8 cellular contexts compared by ENCODE assay signal in genomic region chrX:48468693-48469691, GRCh38. TPM values are rescaled to one million over a fixed set of nuclear protein-coding genes. Genes with fewer than 3 reads are reported as not detected.
A peak's percentile ranks its signal among the peaks of the same experiment; 100 is the strongest.
DNase-seq lines count a peak whose midpoint lies in the region; ATAC-seq and TF ChIP-seq lines count a peak whose summit lies in the region.

No MANE protein-coding gene starts in this region.

- no peak for TF ChIP-seq CTCF in hepatocyte (IDR thresholded peaks at IDR 0.05; ENCODE audit: poor library complexity)
- TF ChIP-seq CTCF in omental fat pad (IDR thresholded peaks at IDR 0.05) = no peak

- WGBS in hepatocyte (ENCODE audit: low lambda C conversion rate, missing lambda C conversion rate) = 59% methylated on average over 23 of the region's 23 CpGs

- H3K27me3 ChIP-seq in hepatocyte = no peaks in the 10 kb centered on the region

- H3K27ac ChIP-seq in hepatocyte = no peak overlapping the region

- no peaks in the 10 kb centered on the region for H3K4me1 ChIP-seq in hepatocyte (ENCODE audit: insufficient read depth)

- no peak overlapping the region for H3K4me3 ChIP-seq in hepatocyte

- DNase-seq in D341Med (ENCODE audit: low spot score) (peak; percentile 37), HUDEP-2 (lab: John Stamatoyannopoulos, UW; ENCODE audit: unreplicated experiment in 76 of 76) (peak in 44 of 76 experiments; percentile 0 to 51 (median 24)), activated T-cell treated with anti-CD3 and anti-CD28 coated beads for 1 hour (ENCODE audit: low read depth) (peak; percentile 11), hepatocyte (ENCODE audit: low spot score) (no peak), left lobe of liver (ENCODE audit: low spot score) (no peak), A172 (ENCODE audit: low spot score) (no peak), omental fat pad (ENCODE audit: low spot score) (no peak)
- peak; percentile 28 for DNase-seq in stimulated activated CD8-positive, alpha-beta memory T cell treated with anti-CD3 and anti-CD28 coated beads, Interleukin-4, amount 100 ng/mL, for 24 hours (ENCODE audit: low read depth)

- no peaks in the 10 kb centered on the region for H3K9me2 ChIP-seq in hepatocyte (replicated peaks; ENCODE audit: insufficient read depth)

- H3K79me2 ChIP-seq in hepatocyte = no peaks in the 10 kb centered on the region

- peak overlapping the region; percentile 71 for H3K4me2 ChIP-seq in hepatocyte

- H3K9me3 ChIP-seq in hepatocyte (ENCODE audit: low read depth) = no peaks in the 10 kb centered on the region

- ATAC-seq in left lobe of liver (no peak), omental fat pad (ENCODE audit: low FRiP score) (no peak)

- no peaks in the 10 kb centered on the region for H3K36me3 ChIP-seq in hepatocyte (replicated peaks; ENCODE audit: insufficient read depth, low read depth)

- H2AFZ ChIP-seq in hepatocyte = no peak overlapping the region

- no peaks in the 10 kb centered on the region for H4K20me1 ChIP-seq in hepatocyte (ENCODE audit: insufficient read depth, poor library complexity, severe bottlenecking)

RNA-seq across cellular contexts. Expression of gene SLC38A5, which starts 1.1 kb away (rescaled TPM):
- total RNA-seq in hepatocyte (17.8 and 24.0 TPM in 2 replicates), left lobe of liver (0.30 TPM), omental fat pad (10 to 100 TPM in 2 of 4 donors, 1 to 10 TPM in 2; 2.8 to 11.9 (median 9.6) TPM)
- 14.5 and 23.4 TPM in 2 replicates for polyA plus RNA-seq in hepatocyte
- total RNA-seq in A172 (2014; rRNA removed; shearing (Covaris generic)) = 0.34 TPM in 1 of 2 replicates, not detected in the other

RNA-seq across cellular contexts. Expression of gene FTSJ1, which starts 7.0 kb away (rescaled TPM):
- total RNA-seq in hepatocyte (43.8 and 49.5 TPM in 2 replicates), left lobe of liver (15.6 TPM), omental fat pad (10 to 100 TPM; 45.7 to 74.7 (median 56.1) TPM)
- polyA plus RNA-seq in hepatocyte = 38.4 and 41.9 TPM in 2 replicates
- 110 and 113 TPM in 2 replicates for total RNA-seq in A172 (2014; rRNA removed; shearing (Covaris generic))

RNA-seq across cellular contexts. Expression of gene PORCN, which starts 39.8 kb away (rescaled TPM):
- total RNA-seq in hepatocyte (3.8 and 12.8 TPM in 2 replicates), left lobe of liver (1.9 TPM), omental fat pad (10 to 100 TPM in 3 of 4 donors, 1 to 10 TPM in 1; 8.4 to 16.9 (median 14.1) TPM)
- polyA plus RNA-seq in hepatocyte = 7.6 and 7.9 TPM in 2 replicates
- 13.2 and 15.2 TPM in 2 replicates for total RNA-seq in A172 (2014; rRNA removed; shearing (Covaris generic))

RNA-seq across cellular contexts. Expression of gene EBP, which starts 52.6 kb away (rescaled TPM):
- 225 and 235 TPM in 2 replicates for total RNA-seq in hepatocyte
- polyA plus RNA-seq in hepatocyte = 286 and 390 TPM in 2 replicates
- total RNA-seq in left lobe of liver = 267 TPM
- total RNA-seq in A172 (2014; rRNA removed; shearing (Covaris generic)) = 92.6 and 143 TPM in 2 replicates
- 10 to 100 TPM; 15.1 to 24.9 (median 17.2) TPM for total RNA-seq in omental fat pad

RNA-seq across cellular contexts. Expression of gene SSX4B, which starts 57.2 kb away (rescaled TPM):
- total RNA-seq in hepatocyte = not detected in 2 replicates
- polyA plus RNA-seq in hepatocyte = not detected in 2 replicates
- not detected for total RNA-seq in left lobe of liver
- not detected in 2 replicates for total RNA-seq in A172 (2014; rRNA removed; shearing (Covaris generic))
- total RNA-seq in omental fat pad = not detected

Comparison
In these comparisons a context has a peak if more than half of its experiments do, and no peak if none do; other contexts are left out.
1. DNase-seq: peak in D341Med (single experiment), HUDEP-2 (44 of 76), activated T-cell treated with anti-CD3 and anti-CD28 coated beads for 1 hour (single experiment) and stimulated activated CD8-positive, alpha-beta memory T cell treated with anti-CD3 and anti-CD28 coated beads, Interleukin-4, amount 100 ng/mL, for 24 hours (single experiment); none in hepatocyte (single experiment), left lobe of liver (single experiment), A172 (single experiment) and omental fat pad (single experiment).